20 cellular contexts compared by ENCODE assay signal in genomic region chr9:68522954-68523353, GRCh38. TPM values are rescaled to one million over a fixed set of nuclear protein-coding genes. Genes with fewer than 3 reads are reported as not detected.
DNase-seq lines count a peak whose midpoint lies in the region; ATAC-seq and TF ChIP-seq lines count a peak whose summit lies in the region.
"Had no signal": no experiment of that assay in that cellular context is flagged by ENCODE, and none has a peak within 500 bp of the region (broad histone marks: within the 10 kb centered on the region; RNA-seq: fewer than 3 reads in every experiment).

No MANE protein-coding gene starts in this region.

- no peak overlapping the region for H4K5ac ChIP-seq in mesendoderm (ENCODE audit: low read length)

- no peak overlapping the region for H3K4me3 ChIP-seq in mesendoderm (ENCODE audit: low read length)
- no peak overlapping the region for H3K4me3 ChIP-seq in effector memory CD4-positive, alpha-beta T cell (ENCODE audit: insufficient read depth, low read depth, low read length, poor library complexity, severe bottlenecking)
- H3K4me3 ChIP-seq: BLaER1 treated with 17β-estradiol and CSF1 and Interleukin-3, amounts not matched to agents 10 nM and 100 nM; GM23248 had no signal

- H3K4me1 ChIP-seq in mesendoderm (ENCODE audit: control insufficient read depth, low read depth, low read length), result no peaks in the 10 kb centered on the region
- no peaks in the 10 kb centered on the region for H3K4me1 ChIP-seq in effector memory CD4-positive, alpha-beta T cell (ENCODE audit: control insufficient read depth, insufficient read depth, low read length, poor library complexity, severe bottlenecking)
- H3K4me1 ChIP-seq: Caco-2 had no signal

- no peak overlapping the region for H3K56ac ChIP-seq in mesendoderm (ENCODE audit: low read length)

- DNase-seq in NCI-H1048 (lab: John Stamatoyannopoulos, UW) (peak; percentile 34), mesendoderm (peak; percentile 4), AG08395 (ENCODE audit: low spot score) (no peak), glutamatergic neuron (no peak), NCI-H2107 (lab: John Stamatoyannopoulos, UW) (no peak)
- DNase-seq in effector memory CD4-positive, alpha-beta T cell, result no peak
- DNase-seq: Caco-2; CD4-positive, alpha-beta memory T cell; GM23248; HCEC 1CT; NCI-H1105; NCI-H2081; NCI-H446; NCI-H69; SK-N-SH had no signal

- H3K27ac Mint-ChIP-seq in glutamatergic neuron (ENCODE audit: unreplicated experiment), result no peak overlapping the region
- H3K27ac Mint-ChIP-seq: CD4-positive, alpha-beta memory T cell had no signal

- no peak overlapping the region for H4K8ac ChIP-seq in mesendoderm (ENCODE audit: low read depth, low read length)

- no peaks in the 10 kb centered on the region for H3K4me1 Mint-ChIP-seq in glutamatergic neuron (ENCODE audit: low read depth, unreplicated experiment)
- H3K4me1 Mint-ChIP-seq: CD4-positive, alpha-beta memory T cell had no signal

- no peak overlapping the region for H2BK120ac ChIP-seq in mesendoderm (ENCODE audit: low read depth, low read length)

- no peak overlapping the region for H3K27ac ChIP-seq in mesendoderm (ENCODE audit: low read depth, low read length)
- no peak overlapping the region for H3K27ac ChIP-seq in effector memory CD4-positive, alpha-beta T cell (ENCODE audit: insufficient read depth, low read length, poor library complexity, severe bottlenecking)
- H3K27ac ChIP-seq: GM23248, KMS-11 had no signal

- no peak overlapping the region for H3K9ac ChIP-seq in mesendoderm (ENCODE audit: low read length)
- H3K9ac ChIP-seq: BLaER1 treated with 17β-estradiol and CSF1 and Interleukin-3, amounts not matched to agents 10 nM and 100 nM; GM23248; KMS-11; SK-N-SH had no signal

- H3K27me3 Mint-ChIP-seq in glutamatergic neuron (ENCODE audit: unreplicated experiment), result peaks cover 7% of the 10 kb centered on the region

- no peak for TF ChIP-seq CTCF in glutamatergic neuron (IDR thresholded peaks at IDR 0.05; ENCODE audit: partially characterized antibody, unreplicated experiment)

- no peaks in the 10 kb centered on the region for H3K79me1 ChIP-seq in mesendoderm (ENCODE audit: low read length)

- H3K4me2 ChIP-seq in mesendoderm (ENCODE audit: low read length), result no peak overlapping the region
- H3K4me2 ChIP-seq: KMS-11, SK-N-SH had no signal

- no peak overlapping the region for H3K4me3 Mint-ChIP-seq in glutamatergic neuron (ENCODE audit: unreplicated experiment)
- H3K4me3 Mint-ChIP-seq: CD4-positive, alpha-beta memory T cell had no signal

- no peaks in the 10 kb centered on the region for H3K27me3 ChIP-seq in mesendoderm (ENCODE audit: insufficient read depth, low read length, poor library complexity)
- H3K27me3 ChIP-seq in effector memory CD4-positive, alpha-beta T cell (replicated peaks; ENCODE audit: control insufficient read depth, insufficient read depth, low read length, poor library complexity, severe bottlenecking), result no peaks in the 10 kb centered on the region
- H3K27me3 ChIP-seq: BLaER1 treated with 17β-estradiol and CSF1 and Interleukin-3, amounts not matched to agents 10 nM and 100 nM had no signal

- H3K79me2 ChIP-seq in mesendoderm (ENCODE audit: control insufficient read depth, insufficient read depth, low read length), result no peaks in the 10 kb centered on the region

- peak; percentile 70 for ATAC-seq in esophagus mucosa
- ATAC-seq: Panc1 had no signal

- H3K36me3 Mint-ChIP-seq in glutamatergic neuron (ENCODE audit: unreplicated experiment), result no peaks in the 10 kb centered on the region
- H3K36me3 Mint-ChIP-seq: CD4-positive, alpha-beta memory T cell had no signal

- H3K9me3 Mint-ChIP-seq in glutamatergic neuron (ENCODE audit: unreplicated experiment), result no peaks in the 10 kb centered on the region

- H2BK5ac ChIP-seq in mesendoderm (ENCODE audit: low read length), result no peak overlapping the region

- no peak overlapping the region for H3K4ac ChIP-seq in mesendoderm (ENCODE audit: low read depth, low read length)

- H2AK5ac ChIP-seq in mesendoderm (ENCODE audit: low read length), result no peak overlapping the region

- no peaks in the 10 kb centered on the region for H3K9me3 ChIP-seq in effector memory CD4-positive, alpha-beta T cell (ENCODE audit: control insufficient read depth, low read length)
- H3K9me3 ChIP-seq: Caco-2, SK-N-SH had no signal

- no peak overlapping the region for H3K18ac ChIP-seq in mesendoderm (ENCODE audit: low read length)

- no peak overlapping the region for H2BK15ac ChIP-seq in mesendoderm (replicated peaks; ENCODE audit: low read depth)

- no peaks in the 10 kb centered on the region for H3K36me3 ChIP-seq in mesendoderm (ENCODE audit: control insufficient read depth, insufficient read depth, low read length)
- H3K36me3 ChIP-seq in effector memory CD4-positive, alpha-beta T cell (ENCODE audit: control insufficient read depth, insufficient read depth, low read length), result no peaks in the 10 kb centered on the region
- H3K36me3 ChIP-seq: BLaER1 treated with 17β-estradiol and CSF1 and Interleukin-3, amounts not matched to agents 10 nM and 100 nM had no signal

- no peak overlapping the region for H3K23ac ChIP-seq in mesendoderm (ENCODE audit: low read length)

- WGBS in mesendoderm (ENCODE audit: extremely low coverage, insufficient coverage, low lambda C conversion rate), result no CpG with 5 or more reads among the region's 3 CpGs

RNA-seq across cellular contexts. Expression of gene TMEM252, which starts 17.7 kb away (rescaled TPM):
- not detected for total RNA-seq in esophagus mucosa
- polyA plus RNA-seq in mesendoderm (2013, experiment 1 of 2), result not detected
- polyA plus RNA-seq in mesendoderm (2013, experiment 2 of 2), result not detected
- not detected for total RNA-seq in glutamatergic neuron (ENCODE audit: unreplicated experiment)
- total RNA-seq: Caco-2; CD4-positive, alpha-beta memory T cell; G401; GM23248 had no signal
- polyA plus RNA-seq: CD4-positive, alpha-beta memory T cell; GM23248; SK-N-SH had no signal

Comparison
In these comparisons a context has a peak if more than half of its experiments do, and no peak if none do; other contexts are left out.
1. DNase-seq: peak in NCI-H1048 (single experiment) and mesendoderm (single experiment); none in AG08395 (single experiment), glutamatergic neuron (single experiment), effector memory CD4-positive, alpha-beta T cell (0 of 3) and NCI-H2107 (single experiment).